Comparison of ENCODE assay signal across 8 cellular contexts in the genomic region with DNA sequence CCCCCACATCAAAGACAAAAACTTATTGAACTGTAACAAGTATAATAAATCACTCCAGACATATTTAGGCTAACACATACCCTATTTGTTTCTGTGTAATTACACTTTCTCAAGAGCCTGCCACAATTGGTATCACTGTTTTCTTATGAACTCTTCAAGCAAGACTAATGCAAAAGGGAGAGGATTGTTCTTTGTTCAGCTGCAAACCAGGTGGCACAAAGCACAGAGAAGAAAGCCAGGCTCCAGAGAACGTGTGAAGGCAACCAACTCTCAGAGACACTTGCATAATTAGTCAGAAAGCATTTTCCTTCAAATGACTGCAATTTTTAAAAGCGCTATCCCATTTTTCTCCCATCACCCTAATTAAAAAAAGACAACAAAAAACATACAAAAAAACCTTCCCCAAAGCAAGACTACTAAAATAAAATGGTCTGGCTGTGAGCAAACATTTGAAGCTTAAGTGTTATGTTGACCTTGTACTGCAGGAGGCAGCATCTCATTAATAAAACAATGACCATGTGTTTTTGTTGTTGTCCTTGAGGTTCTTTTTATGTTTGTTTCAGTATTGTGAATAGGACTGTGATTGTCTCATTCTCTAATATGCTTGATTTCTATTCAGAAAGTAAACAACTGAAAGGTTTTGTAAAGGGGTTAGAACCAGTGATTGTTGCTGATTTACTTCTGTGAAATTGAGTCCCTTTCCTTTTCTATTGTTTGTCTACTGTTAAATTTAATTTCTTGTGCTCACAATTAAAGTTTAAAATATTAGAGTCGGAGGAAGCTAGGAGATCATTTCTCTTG.
DNase-seq lines count a peak whose midpoint lies in the region; ATAC-seq and TF ChIP-seq lines count a peak whose summit lies in the region.

No MANE protein-coding gene starts in this region.

- no peak overlapping the region for H3K4me2 ChIP-seq in fibroblast of lung (ENCODE audit: extremely low read depth, insufficient read depth, low read length)

- H3K9ac ChIP-seq in NT2/D1 (ENCODE audit: insufficient read length, low read depth) = no peak overlapping the region
- H3K9ac ChIP-seq in fibroblast of lung (ENCODE audit: insufficient read depth, low read length) = no peak overlapping the region

- no peaks in the 10 kb centered on the region for H4K20me1 ChIP-seq in fibroblast of lung (ENCODE audit: control insufficient read depth, extremely low read depth, insufficient read depth, low read length)

- TF ChIP-seq CTCF in HFFc6 (IDR thresholded peaks at IDR 0.05) (peak; percentile 63), fibroblast of lung (conservative IDR thresholded peaks at IDR 0.05 in 1 of 2, IDR thresholded peaks at IDR 0.05 in 1 of 2; ENCODE audit: low read depth in 1 of 2, low read length in 2 of 2) (peak; percentile 52 to 62), osteocyte (IDR thresholded peaks at IDR 0.05) (peak; percentile 71)

- H3K27me3 Mint-ChIP-seq in HFFc6 (ENCODE audit: insufficient read depth) = no peaks in the 10 kb centered on the region; the same call in 1 of the 2 replicates
- no peaks in the 10 kb centered on the region for H3K27me3 Mint-ChIP-seq in osteocyte (ENCODE audit: unreplicated experiment)

- H3K4me1 ChIP-seq in NT2/D1 (ENCODE audit: insufficient read depth, insufficient read length) = no peaks in the 10 kb centered on the region
- no peaks in the 10 kb centered on the region for H3K4me1 ChIP-seq in fibroblast of lung (ENCODE audit: control insufficient read depth, extremely low read depth, insufficient read depth, low read length)

- H3K4me3 Mint-ChIP-seq in HFFc6 (no peak overlapping the region), osteocyte (ENCODE audit: unreplicated experiment) (no peak overlapping the region)

- DNase-seq in AML-193 (lab: John Stamatoyannopoulos, UW) (peak; percentile 13 to 24), HFFc6 (no peak), NT2/D1 (ENCODE audit: low read depth, low spot score) (peak; percentile 64), fibroblast of lung (ENCODE audit: low read depth in 2 of 2) (peak; percentile 57 to 70), osteocyte (ENCODE audit: extremely low spot score, unreplicated experiment) (no peak), NK-92 (lab: John Stamatoyannopoulos, UW; ENCODE audit: unreplicated experiment) (no peak), germinal center (ENCODE audit: low spot score) (no peak)

- H3K9me3 Mint-ChIP-seq in HFFc6 (peaks cover 6% of the 10 kb centered on the region; the same call in 1 of the 2 replicates), osteocyte (ENCODE audit: unreplicated experiment) (no peaks in the 10 kb centered on the region)

- no peak overlapping the region for H3K27ac ChIP-seq in fibroblast of lung (ENCODE audit: insufficient read depth, low read length)

- no peaks in the 10 kb centered on the region for H3K79me2 ChIP-seq in fibroblast of lung (ENCODE audit: control insufficient read depth, insufficient read depth, low read length)

- ATAC-seq in HG03378 (IDR thresholded peaks at IDR 0.05; ENCODE audit: unreplicated experiment) = no peak

- no peaks in the 10 kb centered on the region for H3K9me3 ChIP-seq in NT2/D1 (ENCODE audit: insufficient read depth, low read length)
- H3K9me3 ChIP-seq in fibroblast of lung (ENCODE audit: control insufficient read depth, insufficient read depth, low read depth, low read length) = no peaks in the 10 kb centered on the region

- H3K4me1 Mint-ChIP-seq in HFFc6 (ENCODE audit: low read depth) = no peaks in the 10 kb centered on the region
- H3K4me1 Mint-ChIP-seq in osteocyte (ENCODE audit: unreplicated experiment) = peaks cover 24% of the 10 kb centered on the region

- H3K36me3 ChIP-seq in NT2/D1 (ENCODE audit: insufficient read depth, insufficient read length, low read length) (no peaks in the 10 kb centered on the region), fibroblast of lung (ENCODE audit: control insufficient read depth, insufficient read depth, low read length) (no peaks in the 10 kb centered on the region)

- H3K4me3 ChIP-seq in NT2/D1 (ENCODE audit: insufficient read length, low read depth) (no peak overlapping the region), fibroblast of lung (replicated peaks in 1 of 4; ENCODE audit: control extremely low read depth in 1 of 4, insufficient read depth in 1 of 4, low read depth in 3 of 4, low read length in 4 of 4) (no peak overlapping the region)

- H3K27me3 ChIP-seq in NT2/D1 (ENCODE audit: insufficient read depth, insufficient read length) (no peaks in the 10 kb centered on the region), fibroblast of lung (ENCODE audit: control insufficient read depth, insufficient read depth, low read length) (no peaks in the 10 kb centered on the region)

- no peak overlapping the region for H2AFZ ChIP-seq in fibroblast of lung (ENCODE audit: low read length)

- H3K27ac Mint-ChIP-seq in HFFc6 (no peak overlapping the region), osteocyte (ENCODE audit: unreplicated experiment) (no peak overlapping the region)

- H3K36me3 Mint-ChIP-seq in HFFc6 (ENCODE audit: low read depth) (no peaks in the 10 kb centered on the region), osteocyte (ENCODE audit: unreplicated experiment) (no peaks in the 10 kb centered on the region)

Comparison
In these comparisons a context has a peak if more than half of its experiments do, and no peak if none do; other contexts are left out.
1. DNase-seq: peak in AML-193 (2 of 2), NT2/D1 (single experiment) and fibroblast of lung (2 of 2); none in HFFc6 (single experiment), osteocyte (single experiment), NK-92 (single experiment) and germinal center (single experiment).
2. Peak in every context shown above with its lines, with median percentiles within 50 percentile points of each other: CTCF ChIP-seq.